8 cellular contexts compared by ENCODE assay signal in genomic region chr22:20298803-20299735, GRCh38. TPM values are rescaled to one million over a fixed set of nuclear protein-coding genes. Genes with fewer than 3 reads are reported as not detected.
A peak's percentile ranks its signal among the peaks of the same experiment; 100 is the strongest.
DNase-seq lines count a peak whose midpoint lies in the region; ATAC-seq and TF ChIP-seq lines count a peak whose summit lies in the region.

No MANE protein-coding gene starts in this region.

- DNase-seq in CD14-positive monocyte (ENCODE audit: low spot score), result peak; percentile 67
- DNase-seq in NCI-H1105 (lab: John Stamatoyannopoulos, UW), result peak; percentile 79
- peak; percentile 78 to 91 (median 85) for DNase-seq in T-helper 2 cell
- DNase-seq in amniotic stem cell (lab: John Stamatoyannopoulos, UW), result peak; percentile 43
- DNase-seq in right cardiac atrium, result peak; percentile 90 to 95 (median 95)
- DNase-seq in retina, result peak; percentile 91
- DNase-seq in aorta, result peak; percentile 88 to 94

- TF ChIP-seq CTCF in CD14-positive monocyte (IDR thresholded peaks at IDR 0.05), result no peak

- peak overlapping the region; percentile 86 to 90 for H3K4me3 Mint-ChIP-seq in CD14-positive monocyte

- H3K27ac Mint-ChIP-seq in CD14-positive monocyte, result peak overlapping the region in 2 of 7 donors; percentile 35 to 61

- H3K4me1 ChIP-seq in right cardiac atrium (ENCODE audit: control insufficient read depth, insufficient read depth, low read length) (no peaks in the 10 kb centered on the region), aorta (ENCODE audit: control insufficient read depth in 1 of 2, insufficient read depth in 2 of 2, low read length in 2 of 2) (no peaks in the 10 kb centered on the region)

- ATAC-seq in GM21825 (IDR thresholded peaks at IDR 0.05; ENCODE audit: unreplicated experiment) (peak; percentile 54), right cardiac atrium (peak; percentile 93 to 94), aorta (ENCODE audit: low FRiP score) (peak; percentile 88)

- H3K9me3 Mint-ChIP-seq in CD14-positive monocyte, result no peaks in the 10 kb centered on the region

- H3K9me3 ChIP-seq in right cardiac atrium (ENCODE audit: control insufficient read depth, low read length) (no peaks in the 10 kb centered on the region), aorta (ENCODE audit: control insufficient read depth, low read length) (no peaks in the 10 kb centered on the region)

- no peaks in the 10 kb centered on the region for H3K36me3 Mint-ChIP-seq in CD14-positive monocyte

- H3K36me3 ChIP-seq in aorta (ENCODE audit: control insufficient read depth in 1 of 2, insufficient read depth in 2 of 2, low read length in 1 of 2), result no peaks in the 10 kb centered on the region

- peak overlapping the region; percentile 45 for H3K4me3 ChIP-seq in right cardiac atrium (ENCODE audit: low read length)
- peak overlapping the region; percentile 30 to 54 for H3K4me3 ChIP-seq in aorta (ENCODE audit: low read length in 2 of 2)

- no peaks in the 10 kb centered on the region for H3K27me3 ChIP-seq in right cardiac atrium (ENCODE audit: control insufficient read depth, insufficient read depth)
- no peaks in the 10 kb centered on the region for H3K27me3 ChIP-seq in aorta (ENCODE audit: control insufficient read depth in 1 of 2, insufficient read depth in 2 of 2, low read length in 1 of 2)

- intact Hi-C loops in CD14-positive monocyte (cut with micrococcal nuclease), result no loop called here
- intact Hi-C loops in right cardiac atrium (cut with DNase I), result no loop called here
- intact Hi-C loops in aorta (cut with DNase I), result no loop called here

- H3K27ac ChIP-seq in right cardiac atrium (ENCODE audit: low read length) (no peak overlapping the region), aorta (ENCODE audit: low read depth in 1 of 2, low read length in 2 of 2) (no peak overlapping the region)

- H3K27me3 Mint-ChIP-seq in CD14-positive monocyte (ENCODE audit: low read depth in 3 of 3), result peaks cover 14 to 41% (median 25%) of the 10 kb centered on the region in 3 donors

- WGBS in right cardiac atrium, result 3% methylated on average over 88 of the region's 88 CpGs
- WGBS in aorta, 2 donors, result 4% methylated on average over 65 to 88 of the region's 88 CpGs

- H3K4me1 Mint-ChIP-seq in CD14-positive monocyte, result peaks cover 6% of the 10 kb centered on the region

RNA-seq across cellular contexts. Expression of gene DGCR6L, which starts 20.8 kb away (rescaled TPM):
- polyA plus RNA-seq in CD14-positive monocyte (10 to 100 TPM; 56.3 to 62.8 TPM), right cardiac atrium (88.9 TPM), aorta (10 to 100 TPM; 70.0 to 73.5 TPM)
- total RNA-seq in right cardiac atrium (10 to 100 TPM; 40.0 to 58.3 (median 49.2) TPM), aorta (10 to 100 TPM; 24.1 to 32.3 TPM)

RNA-seq across cellular contexts. Expression of gene RTN4R, which starts 31.0 kb away (rescaled TPM):
- polyA plus RNA-seq in CD14-positive monocyte (not detected), right cardiac atrium (1.1 TPM), aorta (under 1 TPM; 0.05 to 0.75 TPM)
- total RNA-seq in right cardiac atrium (1 to 10 TPM in 3 of 4 donors, under 1 TPM in 1; 0.56 to 1.9 (median 1.2) TPM), aorta (1 to 10 TPM; 1.3 to 2.7 TPM)

Comparison
In these comparisons a context has a peak if more than half of its experiments do, and no peak if none do; other contexts are left out.
1. DNase-seq: peak in every context shown above with its lines; median percentile 95 in right cardiac atrium; 91 in retina; 91 in aorta; 85 in T-helper 2 cell; 79 in NCI-H1105; 67 in CD14-positive monocyte; 43 in amniotic stem cell.